Comparison of ENCODE assay signal across 32 cellular contexts in the genomic region with DNA sequence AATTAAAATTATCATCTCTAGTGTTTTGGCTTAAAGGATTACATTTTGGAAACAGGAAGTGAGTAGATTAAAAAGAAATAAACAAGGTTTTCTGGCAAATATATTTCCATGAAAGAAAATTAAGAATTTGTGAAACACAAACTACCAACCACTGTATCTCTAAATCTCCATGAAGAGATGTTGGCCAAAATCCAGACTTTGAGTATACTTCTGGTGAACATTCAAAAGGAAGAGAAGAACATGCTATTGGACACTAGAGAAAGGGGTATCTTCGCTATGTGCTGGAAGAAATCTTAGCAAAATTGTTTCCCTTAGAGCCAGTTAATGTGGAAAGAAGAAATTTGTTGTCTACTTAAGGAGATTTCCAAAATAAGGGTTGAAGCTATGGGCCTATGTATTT.
"Had no signal": no experiment of that assay in that cellular context is flagged by ENCODE, and none has a peak within 500 bp of the region (broad histone marks: within the 10 kb centered on the region; RNA-seq: fewer than 3 reads in every experiment).

No MANE protein-coding gene starts in this region.

- H3K36me3 Mint-ChIP-seq: activated naive CD4-positive, alpha-beta T cell treated with anti-CD3 and anti-CD28 coated beads, Interleukin-2, amount 10 ng/mL, durations not matched to agents 7 days and 5 days; activated naive CD8-positive, alpha-beta T cell; brain had no signal

- H3K4me3 ChIP-seq: Peyer's patch, SJSA1 had no signal

- ATAC-seq: activated naive CD8-positive, alpha-beta T cell treated with anti-CD3 and anti-CD28 coated beads, Interleukin-2, amount 50 U/mL, for 24 hours; PC-3; SK-N-SH treated with all-trans-retinoic acid at 6 μM for 48 hours had no signal

- DNase-seq: activated CD4-positive, alpha-beta T cell treated with anti-CD3 and anti-CD28 coated beads, Interleukin-2, amount 10 ng/mL, durations not matched to agents 24 days and 14 days; activated CD4-positive, alpha-beta T cell treated with anti-CD3 and anti-CD28 coated beads, Interleukin-2, amount 50 U/mL, for 4 hours; activated CD8-positive, alpha-beta memory T cell treated with anti-CD3 and anti-CD28 coated beads, Interleukin-2, amount 50 U/mL, for 4 hours; activated effector memory CD4-positive, alpha-beta T cell treated with Interleukin-2 at 50 U/mL for 16 hours; activated naive CD4-positive, alpha-beta T cell treated with anti-CD3 and anti-CD28 coated beads, Interleukin-2, amount 10 ng/mL, durations not matched to agents 7 days and 5 days; activated naive CD8-positive, alpha-beta T cell treated with anti-CD3 and anti-CD28 coated beads, Interleukin-2, amount 50 U/mL, for 24 hours; activated T-cell treated with anti-CD3 and anti-CD28 coated beads for 4 hours; activated T-cell treated with anti-CD3 and anti-CD28 coated beads, Interleukin-2, amount 50 U/mL, for 48 hours; anterior cingulate cortex; caudate nucleus; cerebellar nuclear complex; NCI-H1105; NCI-H1417 treated with DMSO at 0.1 percent for 48 hours; NCI-H187 treated with DMSO at 0.1 percent for 48 hours; NCI-H2081; NCI-H2171 treated with DMSO at 0.1 percent for 48 hours; NCI-H2227 treated with DMSO at 0.1 percent for 48 hours; NCI-H446; NCI-H510A treated with DMSO at 0.1 percent for 48 hours; NCI-H526 treated with DMSO at 0.1 percent for 48 hours; NCI-H774; Peyer's patch; SHP77 treated with DMSO at 0.1 percent for 48 hours; SW 1271 had no signal

- H3K27me3 ChIP-seq: Peyer's patch, SJSA1 had no signal

- H3K4me1 Mint-ChIP-seq: activated CD4-positive, alpha-beta T cell treated with anti-CD3 and anti-CD28 coated beads, Interleukin-2, amount 10 ng/mL, durations not matched to agents 24 days and 14 days; activated naive CD4-positive, alpha-beta T cell treated with anti-CD3 and anti-CD28 coated beads, Interleukin-2, amount 10 ng/mL, durations not matched to agents 7 days and 5 days; activated naive CD8-positive, alpha-beta T cell treated with anti-CD3 and anti-CD28 coated beads, Interleukin-2, amount 50 U/mL, for 24 hours; brain had no signal

- H3K4me3 Mint-ChIP-seq: activated CD4-positive, alpha-beta T cell treated with anti-CD3 and anti-CD28 coated beads, Interleukin-2, amount 10 ng/mL, durations not matched to agents 24 days and 14 days; activated naive CD4-positive, alpha-beta T cell treated with anti-CD3 and anti-CD28 coated beads, Interleukin-2, amount 10 ng/mL, durations not matched to agents 7 days and 5 days; activated naive CD8-positive, alpha-beta T cell; activated naive CD8-positive, alpha-beta T cell treated with anti-CD3 and anti-CD28 coated beads, Interleukin-2, amount 50 U/mL, for 24 hours; brain; T-helper 2 cell treated with Interferon-gamma antibody and Interleukin-4, amounts not matched to agents 5 μg/mL and 100 μg/mL, for 36 hours had no signal

- H3K27ac ChIP-seq: Peyer's patch, SJSA1 had no signal

- FAIRE-seq: bronchial epithelial cell, TTC549 had no signal

- H3K4me1 ChIP-seq: Peyer's patch, SJSA1 had no signal

- H3K36me3 ChIP-seq: Peyer's patch, SJSA1 had no signal

- H3K9me3 ChIP-seq: SJSA1 had no signal

- H3K27me3 Mint-ChIP-seq: activated CD4-positive, alpha-beta T cell treated with anti-CD3 and anti-CD28 coated beads, Interleukin-2, amount 10 ng/mL, durations not matched to agents 24 days and 14 days; activated naive CD4-positive, alpha-beta T cell treated with anti-CD3 and anti-CD28 coated beads, Interleukin-2, amount 10 ng/mL, durations not matched to agents 7 days and 5 days; activated naive CD8-positive, alpha-beta T cell; activated naive CD8-positive, alpha-beta T cell treated with anti-CD3 and anti-CD28 coated beads, Interleukin-2, amount 50 U/mL, for 24 hours had no signal
